In the genomic region with DNA sequence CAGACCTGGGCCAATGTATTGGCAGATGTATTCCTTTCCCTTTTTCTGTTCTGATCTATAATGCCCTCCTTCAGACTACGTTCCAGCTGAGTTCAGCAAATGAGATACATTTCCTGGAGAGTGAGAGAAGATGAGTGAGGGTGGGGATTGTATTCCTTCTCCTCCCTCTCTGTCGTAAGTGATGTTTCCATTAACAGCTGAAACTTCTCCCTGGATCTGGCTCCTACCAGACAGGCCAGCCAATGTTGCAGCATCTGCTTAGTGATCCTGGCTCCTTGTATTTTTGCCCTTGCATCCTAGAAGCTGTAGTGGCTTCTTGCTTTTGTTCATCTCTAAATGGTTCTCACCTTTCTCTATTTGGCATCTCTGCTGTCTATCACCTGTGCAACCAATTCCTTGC, we compare ENCODE assay signal across 16 cellular contexts. TPM values are rescaled to one million over a fixed set of nuclear protein-coding genes. Genes with fewer than 3 reads are reported as not detected.
DNase-seq lines count a peak whose midpoint lies in the region; ATAC-seq and TF ChIP-seq lines count a peak whose summit lies in the region.
"Had no signal": no experiment of that assay in that cellular context is flagged by ENCODE, and none has a peak within 500 bp of the region (broad histone marks: within the 10 kb centered on the region; RNA-seq: fewer than 3 reads in every experiment).

No MANE protein-coding gene starts in this region.

- H2AFZ ChIP-seq in IMR-90 (replicated peaks; ENCODE audit: low read length, poor library complexity) (no peak overlapping the region), mesenchymal stem cell (ENCODE audit: low read depth, low read length) (no peak overlapping the region)

- H2AK5ac ChIP-seq in IMR-90 (ENCODE audit: low read depth, low read length) (no peak overlapping the region), mesenchymal stem cell (ENCODE audit: low read length, severe bottlenecking) (no peak overlapping the region)

- peaks cover 1% of the 10 kb centered on the region; the same call in 1 of the 2 replicates for H3K4me1 ChIP-seq in IMR-90 (ENCODE audit: control insufficient read depth, insufficient read depth, low read length)
- no peaks in the 10 kb centered on the region for H3K4me1 ChIP-seq in mesenchymal stem cell (ENCODE audit: control insufficient read depth, insufficient read depth, low read depth, low read length)
- H3K4me1 ChIP-seq: Caco-2 had no signal

- dilution Hi-C loops in IMR-90 (cut with HindIII; ENCODE audit: low sequenced_read_pairs, unreplicated experiment), result no loop called here

- H3K4me2 ChIP-seq in IMR-90 (ENCODE audit: low read depth, low read length) (no peak overlapping the region), mesenchymal stem cell (ENCODE audit: low read length, poor library complexity, severe bottlenecking) (no peak overlapping the region)
- H3K4me2 ChIP-seq: A549 had no signal

- H3K4me3 Mint-ChIP-seq in CD4-positive, alpha-beta T cell, result no peak overlapping the region
- H3K4me3 Mint-ChIP-seq: CD14-positive monocyte; CD8-positive, alpha-beta memory T cell; HFFc6 had no signal

- TF ChIP-seq CTCF in CD4-positive, alpha-beta T cell (IDR thresholded peaks at IDR 0.05), result no peak
- no peak for TF ChIP-seq CTCF in IMR-90 (conservative IDR thresholded peaks at IDR 0.05; ENCODE audit: low read depth, low read length)
- no peak for TF ChIP-seq CTCF in fibroblast of the aortic adventitia (IDR thresholded peaks at IDR 0.05; ENCODE audit: insufficient read depth, low read length)

- CTCF ChIA-PET in CD4-positive, alpha-beta T cell (lab: Charles Lee), result no interaction called here
- CTCF ChIA-PET in IMR-90 (lab: Yijun Ruan, JAX), result no interaction called here

- ATAC-seq in CD4-positive, alpha-beta T cell (ENCODE audit: poor library complexity), result no peak
- peak; percentile 46; the same call in 1 of the 2 replicates for ATAC-seq in IMR-90 (ENCODE audit: low read depth)
- ATAC-seq in HG02970 (IDR thresholded peaks at IDR 0.05; ENCODE audit: low FRiP score, unreplicated experiment), result no peak
- ATAC-seq: A549, HepG2 had no signal

- H3K56ac ChIP-seq in IMR-90 (ENCODE audit: extremely low read depth, insufficient read depth, low read length), result no peak overlapping the region

- no peak overlapping the region for H4K91ac ChIP-seq in IMR-90 (ENCODE audit: insufficient read depth, low read depth, low read length)
- H4K91ac ChIP-seq in mesenchymal stem cell (ENCODE audit: low read length), result no peak overlapping the region

- H2AK9ac ChIP-seq in IMR-90 (replicated peaks; ENCODE audit: low read depth, low read length, poor library complexity), result no peak overlapping the region

- H3K36me3 ChIP-seq in IMR-90 (ENCODE audit: control insufficient read depth, insufficient read depth, low read length) (no peaks in the 10 kb centered on the region), mesenchymal stem cell (ENCODE audit: control insufficient read depth in 1 of 2, insufficient read depth in 2 of 2, low read depth in 1 of 2, low read length in 2 of 2) (no peaks in the 10 kb centered on the region)

- H4K20me1 ChIP-seq in IMR-90 (ENCODE audit: insufficient read depth, low read length), result no peaks in the 10 kb centered on the region

- H4K8ac ChIP-seq in IMR-90 (ENCODE audit: low read depth in 2 of 2, low read length in 2 of 2) (no peak overlapping the region), mesenchymal stem cell (ENCODE audit: low read length) (no peak overlapping the region)

- H3K9ac ChIP-seq in IMR-90 (ENCODE audit: low read depth, low read length) (no peak overlapping the region), mesenchymal stem cell (ENCODE audit: low read length) (no peak overlapping the region)

- H3K14ac ChIP-seq in IMR-90 (replicated peaks; ENCODE audit: low read depth, low read length) (no peak overlapping the region), mesenchymal stem cell (ENCODE audit: low read length in 2 of 2) (no peak overlapping the region)

- H3K27me3 Mint-ChIP-seq in CD4-positive, alpha-beta T cell, result no peaks in the 10 kb centered on the region
- H3K27me3 Mint-ChIP-seq: CD8-positive, alpha-beta memory T cell had no signal

- peak overlapping the region; percentile 28 for H3K27ac Mint-ChIP-seq in CD4-positive, alpha-beta T cell
- H3K27ac Mint-ChIP-seq: CD14-positive monocyte; CD8-positive, alpha-beta memory T cell; HFFc6 had no signal

- H2BK15ac ChIP-seq in IMR-90 (ENCODE audit: low read depth, low read length), result no peak overlapping the region
- no peak overlapping the region for H2BK15ac ChIP-seq in mesenchymal stem cell (ENCODE audit: low read depth, poor library complexity, severe bottlenecking)

- BruUV-seq in IMR-90 (replicated peaks; lab: Mats Ljungman, UMichigan), result no TSS peak

- peaks cover 10% of the 10 kb centered on the region for H3K36me3 Mint-ChIP-seq in CD4-positive, alpha-beta T cell (ENCODE audit: low read depth)
- H3K36me3 Mint-ChIP-seq: CD14-positive monocyte had no signal

- peaks cover 3% of the 10 kb centered on the region; the same call in 1 of the 2 replicates for H3K9me1 ChIP-seq in IMR-90 (ENCODE audit: insufficient read depth, low read length)

- H3K4ac ChIP-seq in IMR-90 (ENCODE audit: low read depth, low read length) (no peak overlapping the region), mesenchymal stem cell (ENCODE audit: low read depth in 1 of 2, low read length in 2 of 2) (no peak overlapping the region)

- TF ChIP-seq POLR2A in IMR-90 (IDR thresholded peaks at IDR 0.05; ENCODE audit: low read depth, low read length), result no peak

- H3K18ac ChIP-seq in IMR-90 (ENCODE audit: low read depth, low read length), result no peak overlapping the region
- H3K18ac ChIP-seq in mesenchymal stem cell (ENCODE audit: low read depth in 1 of 2, low read length in 2 of 2), result no peak overlapping the region

- in situ Hi-C loops in IMR-90 (cut with MboI; ENCODE audit: low sequenced_read_pairs), result no loop called here

- H2BK120ac ChIP-seq in IMR-90 (ENCODE audit: low read depth, low read length), result no peak overlapping the region
- no peak overlapping the region for H2BK120ac ChIP-seq in mesenchymal stem cell (ENCODE audit: low read depth, low read length)

- no peak for TF ChIP-seq RAD21 in IMR-90 (IDR thresholded peaks at IDR 0.05; ENCODE audit: low read length)

- intact Hi-C loops in CD4-positive, alpha-beta T cell (cut with DNase I, micrococcal nuclease), result no loop called here
- intact Hi-C loops in IMR-90 (cut with micrococcal nuclease), result loop anchor here (5.0 kb wide), 1 partner anchor 125 kb away; no protein-coding TSS in a partner anchor

- H2BK5ac ChIP-seq in IMR-90 (ENCODE audit: low read depth, low read length, poor library complexity, severe bottlenecking), result no peak overlapping the region
- no peak overlapping the region for H2BK5ac ChIP-seq in mesenchymal stem cell (ENCODE audit: low read depth, low read length, poor library complexity, severe bottlenecking)

- no peak overlapping the region for H4K5ac ChIP-seq in IMR-90 (ENCODE audit: low read depth, low read length)

- no peak overlapping the region for H2BK20ac ChIP-seq in IMR-90 (ENCODE audit: low read depth, low read length)

- no peak overlapping the region for H3K23ac ChIP-seq in IMR-90 (ENCODE audit: low read depth, low read length)
- no peak overlapping the region for H3K23ac ChIP-seq in mesenchymal stem cell (ENCODE audit: low read length in 2 of 2)

- H3K27me3 ChIP-seq in CD4-positive, alpha-beta T cell (ENCODE audit: control insufficient read depth, insufficient read depth, low read length), result no peaks in the 10 kb centered on the region
- H3K27me3 ChIP-seq in IMR-90 (ENCODE audit: control insufficient read depth, insufficient read depth, low read length), result no peaks in the 10 kb centered on the region
- H3K27me3 ChIP-seq in mesenchymal stem cell (ENCODE audit: control insufficient read depth in 1 of 2, insufficient read depth in 1 of 2, low read length in 2 of 2), result no peaks in the 10 kb centered on the region

- H3K79me1 ChIP-seq in IMR-90 (ENCODE audit: low read depth in 1 of 2, low read length in 2 of 2), result no peaks in the 10 kb centered on the region; a peak in 1 of 4 replicates
- H3K79me1 ChIP-seq in mesenchymal stem cell (replicated peaks; ENCODE audit: low read length, poor library complexity, severe bottlenecking), result no peaks in the 10 kb centered on the region

- H3K4me1 Mint-ChIP-seq in CD4-positive, alpha-beta T cell (ENCODE audit: low read depth), result no peaks in the 10 kb centered on the region
- H3K4me1 Mint-ChIP-seq: CD14-positive monocyte; CD8-positive, alpha-beta memory T cell had no signal

- no peak overlapping the region for H3K27ac ChIP-seq in CD4-positive, alpha-beta T cell (ENCODE audit: low read depth, low read length)
- no peak overlapping the region for H3K27ac ChIP-seq in IMR-90 (ENCODE audit: insufficient read depth, low read length)
- no peak overlapping the region for H3K27ac ChIP-seq in mesenchymal stem cell (ENCODE audit: low read length, poor library complexity, severe bottlenecking)
- H3K27ac ChIP-seq: A549 had no signal

- no peaks in the 10 kb centered on the region for H3K9me3 ChIP-seq in CD4-positive, alpha-beta T cell (ENCODE audit: control insufficient read depth, low read length)
- no peaks in the 10 kb centered on the region for H3K9me3 ChIP-seq in IMR-90 (ENCODE audit: control insufficient read depth, insufficient read depth, low read length)
- no peaks in the 10 kb centered on the region for H3K9me3 ChIP-seq in mesenchymal stem cell (ENCODE audit: control insufficient read depth, low read length)
- H3K9me3 ChIP-seq: A549 had no signal

- no peak overlapping the region for H3K4me3 ChIP-seq in IMR-90 (ENCODE audit: insufficient read depth, low read depth, low read length)
- H3K4me3 ChIP-seq in fibroblast of the aortic adventitia (ENCODE audit: low read depth, low read length), result no peak overlapping the region
- no peak overlapping the region for H3K4me3 ChIP-seq in mesenchymal stem cell (ENCODE audit: insufficient read depth in 1 of 2, low read depth in 1 of 2, low read length in 2 of 2)
- H3K4me3 ChIP-seq: A549 had no signal

- H3K9me3 Mint-ChIP-seq in CD4-positive, alpha-beta T cell, result no peaks in the 10 kb centered on the region
- H3K9me3 Mint-ChIP-seq: HFFc6 had no signal

- WGBS in IMR-90 (ENCODE audit: extremely low coverage in 2 of 2, insufficient read length in 1 of 2), 2 experiments, result no CpG with 5 or more reads among the region's 2 CpGs
- 50% methylated on average over 1 of the region's 2 CpGs for WGBS in mesenchymal stem cell

- DNase-seq in CD4-positive, alpha-beta T cell, result no peak
- DNase-seq in IMR-90 (peak; percentile 6), fibroblast of the aortic adventitia (ENCODE audit: low read depth) (peak; percentile 21), mesenchymal stem cell (peak; percentile 38), NOMO-1 (lab: John Stamatoyannopoulos, UW; ENCODE audit: unreplicated experiment in 2 of 2) (no peak), NCI-H2227 (lab: John Stamatoyannopoulos, UW; ENCODE audit: unreplicated experiment) (no peak)
- DNase-seq: Caco-2; CD8-positive, alpha-beta memory T cell; DND-41; GDM1; HCEC 1CT; HFFc6 had no signal

- POLR2A ChIA-PET in CD4-positive, alpha-beta T cell (lab: Charles Lee), result no interaction called here
- POLR2A ChIA-PET in IMR-90 (lab: Charles Lee; ENCODE audit: unreplicated experiment), result no interaction called here

- H2BK12ac ChIP-seq in mesenchymal stem cell (ENCODE audit: low read length in 2 of 2), result no peak overlapping the region

RNA-seq across cellular contexts. Expression of a gene that starts 48.1 kb away (rescaled TPM):
- 1 to 10 TPM; 6.6 to 6.9 TPM for total RNA-seq in CD4-positive, alpha-beta T cell
- 30.6 and 36.9 TPM in 2 replicates for total RNA-seq in IMR-90 (2012; rRNA removed)
- polyA plus RNA-seq in IMR-90 (2012; rRNA removed), result 12.3 and 16.6 TPM in 2 replicates
- polyA plus RNA-seq in IMR-90 (2012; cell fraction: cytosol; rRNA removed), result 9.7 and 12.1 TPM in 2 replicates
- polyA plus RNA-seq in IMR-90 (2012; cell fraction: nucleus; rRNA removed; ENCODE audit: low replicate concordance), result 6.0 and 13.5 TPM in 2 replicates
- total RNA-seq in fibroblast of the aortic adventitia (ENCODE audit: low replicate concordance), result 27.6 and 31.9 TPM in 2 replicates
- polyA plus RNA-seq in mesenchymal stem cell (2013, experiment 1 of 2), result 28.6 TPM
- polyA plus RNA-seq in mesenchymal stem cell (2013, experiment 2 of 2), result 29.2 TPM

Comparison
In these comparisons a context has a peak if more than half of its experiments do, and no peak if none do; other contexts are left out.
1. DNase-seq: peak in IMR-90 (single experiment), fibroblast of the aortic adventitia (single experiment) and mesenchymal stem cell (single experiment); none in CD4-positive, alpha-beta T cell (0 of 10), NOMO-1 (0 of 2) and NCI-H2227 (single experiment).